ENCODE assay signal across 22 cellular contexts in the genomic region with DNA sequence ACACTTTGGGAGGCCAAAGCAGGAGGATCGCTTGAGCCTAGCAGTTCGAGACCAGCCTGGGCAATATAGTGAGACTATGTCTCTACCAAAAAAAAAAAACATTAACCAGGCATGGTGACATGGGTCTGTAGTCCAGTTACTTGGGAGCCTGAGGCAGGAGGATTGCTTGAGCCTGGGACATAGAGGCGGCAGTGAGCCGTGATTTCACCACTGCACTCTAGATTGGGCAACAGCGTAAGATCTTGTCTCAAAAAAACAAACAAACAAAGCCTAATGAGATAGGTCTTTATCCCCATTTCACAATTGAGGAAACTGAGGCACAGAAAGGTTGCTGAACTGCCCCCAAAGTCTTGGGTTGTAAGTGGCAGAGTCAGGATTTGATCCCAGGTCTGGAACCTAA.
DNase-seq lines count a peak whose midpoint lies in the region; ATAC-seq and TF ChIP-seq lines count a peak whose summit lies in the region.
"Had no signal": no experiment of that assay in that cellular context is flagged by ENCODE, and none has a peak within 500 bp of the region (broad histone marks: within the 10 kb centered on the region; RNA-seq: fewer than 3 reads in every experiment).

No MANE protein-coding gene starts in this region.

- no peak overlapping the region for H3K4me3 ChIP-seq in mesenchymal stem cell (ENCODE audit: insufficient read depth in 1 of 2, low read depth in 1 of 2, low read length in 2 of 2)
- H3K4me3 ChIP-seq in smooth muscle cell: no peak overlapping the region
- no peak overlapping the region for H3K4me3 ChIP-seq in MM.1S (ENCODE audit: low read length)
- H3K4me3 ChIP-seq: MG63, SK-N-MC had no signal

- H3K36me3 Mint-ChIP-seq in activated CD4-positive, alpha-beta T cell treated with anti-CD3 and anti-CD28 coated beads for 36 hours (ENCODE audit: low read depth): no peaks in the 10 kb centered on the region
- no peaks in the 10 kb centered on the region for H3K36me3 Mint-ChIP-seq in activated T-helper 17 cell treated with anti-CD3 and anti-CD28 coated beads, Interleukin-2, amount 50 U/mL, for 72 hours (ENCODE audit: low read depth)

- peaks cover 12% of the 10 kb centered on the region for H3F3A ChIP-seq in smooth muscle cell (ENCODE audit: low read depth)
- no peaks in the 10 kb centered on the region for H3F3A ChIP-seq in MM.1S (ENCODE audit: insufficient read depth, low read length)

- no peak overlapping the region for H3K9ac ChIP-seq in mesenchymal stem cell (ENCODE audit: low read length)
- no peak overlapping the region for H3K9ac ChIP-seq in smooth muscle cell (ENCODE audit: low read depth)
- no peak overlapping the region for H3K9ac ChIP-seq in MM.1S (ENCODE audit: low read length)

- H2AK5ac ChIP-seq in mesenchymal stem cell (ENCODE audit: low read length, severe bottlenecking): peak overlapping the region; percentile 72

- no peaks in the 10 kb centered on the region for H4K20me1 ChIP-seq in smooth muscle cell (ENCODE audit: low read depth)
- no peaks in the 10 kb centered on the region for H4K20me1 ChIP-seq in MM.1S (ENCODE audit: insufficient read depth, low read length)

- H2AFZ ChIP-seq in mesenchymal stem cell (ENCODE audit: low read depth, low read length): no peak overlapping the region
- no peak overlapping the region for H2AFZ ChIP-seq in smooth muscle cell (ENCODE audit: low read depth)
- H2AFZ ChIP-seq in MM.1S (ENCODE audit: low read length): no peak overlapping the region

- peak overlapping the region; percentile 19 for H4K8ac ChIP-seq in mesenchymal stem cell (ENCODE audit: low read length)

- no peak overlapping the region for H3K14ac ChIP-seq in mesenchymal stem cell (ENCODE audit: low read length in 2 of 2)

- H3K18ac ChIP-seq in mesenchymal stem cell (ENCODE audit: low read depth in 1 of 2, low read length in 2 of 2): peak overlapping the region in 1 of 2 experiments; percentile 82

- no peak overlapping the region for H2BK5ac ChIP-seq in mesenchymal stem cell (ENCODE audit: low read depth, low read length, poor library complexity, severe bottlenecking)

- H4K91ac ChIP-seq in mesenchymal stem cell (ENCODE audit: low read length): peak overlapping the region; percentile 19

- H3K4me1 Mint-ChIP-seq in activated CD4-positive, alpha-beta T cell treated with anti-CD3 and anti-CD28 coated beads for 36 hours: peaks cover 14% of the 10 kb centered on the region
- peaks cover 12% of the 10 kb centered on the region for H3K4me1 Mint-ChIP-seq in activated T-helper 17 cell treated with anti-CD3 and anti-CD28 coated beads, Interleukin-2, amount 50 U/mL, for 72 hours

- no peaks in the 10 kb centered on the region for H3K36me3 ChIP-seq in mesenchymal stem cell (ENCODE audit: control insufficient read depth in 1 of 2, insufficient read depth in 2 of 2, low read depth in 1 of 2, low read length in 2 of 2)
- no peaks in the 10 kb centered on the region for H3K36me3 ChIP-seq in smooth muscle cell (ENCODE audit: low read depth)
- no peaks in the 10 kb centered on the region for H3K36me3 ChIP-seq in MM.1S (replicated peaks; ENCODE audit: insufficient read depth, low read length)
- H3K36me3 ChIP-seq: MG63 had no signal

- peak overlapping the region; percentile 74 for H2BK15ac ChIP-seq in mesenchymal stem cell (ENCODE audit: low read depth, poor library complexity, severe bottlenecking)

- WGBS in mesenchymal stem cell: 96% methylated on average over 4 of the region's 5 CpGs
- 88% methylated on average over 5 of the region's 5 CpGs for WGBS in smooth muscle cell (ENCODE audit: low lambda C conversion rate)

- H3K27ac Mint-ChIP-seq in activated CD4-positive, alpha-beta T cell treated with anti-CD3 and anti-CD28 coated beads for 36 hours: peak overlapping the region; percentile 42
- no peak overlapping the region for H3K27ac Mint-ChIP-seq in activated T-helper 17 cell treated with anti-CD3 and anti-CD28 coated beads, Interleukin-2, amount 50 U/mL, for 72 hours

- H3K79me2 ChIP-seq in smooth muscle cell (ENCODE audit: low read depth) (no peaks in the 10 kb centered on the region), MM.1S (ENCODE audit: low read length) (no peaks in the 10 kb centered on the region)

- POLR2A ChIA-PET in activated CD4-positive, alpha-beta T cell treated with anti-CD3 and anti-CD28 coated beads for 36 hours (lab: Charles Lee): no interaction called here

- H3K9me2 ChIP-seq in MM.1S (replicated peaks; ENCODE audit: insufficient read depth, low read length): no peaks in the 10 kb centered on the region

- peak overlapping the region; percentile 88 for H2BK120ac ChIP-seq in mesenchymal stem cell (ENCODE audit: low read depth, low read length)

- intact Hi-C loops in activated CD4-positive, alpha-beta T cell treated with anti-CD3 and anti-CD28 coated beads for 36 hours (cut with DNase I, micrococcal nuclease): loop anchor here (1.0 to 2.0 kb wide), 4 partner anchors 31 to 71 kb away; a partner anchor contains a TSS

- peaks cover 7% of the 10 kb centered on the region for H3K4me1 ChIP-seq in mesenchymal stem cell (ENCODE audit: control insufficient read depth, insufficient read depth, low read depth, low read length)
- H3K4me1 ChIP-seq in smooth muscle cell (ENCODE audit: low read depth): no peaks in the 10 kb centered on the region
- H3K4me1 ChIP-seq in MM.1S (ENCODE audit: low read length): no peaks in the 10 kb centered on the region

- H3K27ac ChIP-seq in mesenchymal stem cell (ENCODE audit: low read length, poor library complexity, severe bottlenecking): no peak overlapping the region
- peak overlapping the region; percentile 68 for H3K27ac ChIP-seq in smooth muscle cell (ENCODE audit: low read depth)
- H3K27ac ChIP-seq in MM.1S (ENCODE audit: low read length): no peak overlapping the region
- H3K27ac ChIP-seq: 22Rv1, SK-N-MC had no signal

- TF ChIP-seq CTCF in smooth muscle cell (IDR thresholded peaks at IDR 0.05; ENCODE audit: borderline replicate concordance, insufficient read depth, poor library complexity, severe bottlenecking): no peak
- TF ChIP-seq CTCF in MM.1S (IDR thresholded peaks at IDR 0.05; ENCODE audit: low read length): no peak

- H3K27me3 ChIP-seq in mesenchymal stem cell (ENCODE audit: control insufficient read depth in 1 of 2, insufficient read depth in 1 of 2, low read length in 2 of 2) (no peaks in the 10 kb centered on the region), smooth muscle cell (ENCODE audit: low read depth) (no peaks in the 10 kb centered on the region), MM.1S (replicated peaks; ENCODE audit: insufficient read depth, low read length) (no peaks in the 10 kb centered on the region)
- H3K27me3 ChIP-seq: MG63 had no signal

- H3K4me2 ChIP-seq in mesenchymal stem cell (ENCODE audit: low read length, poor library complexity, severe bottlenecking) (no peak overlapping the region), smooth muscle cell (no peak overlapping the region), MM.1S (ENCODE audit: low read depth, low read length) (no peak overlapping the region)

- H3K9me3 Mint-ChIP-seq in activated CD4-positive, alpha-beta T cell treated with anti-CD3 and anti-CD28 coated beads for 36 hours (ENCODE audit: low read depth): peaks cover 2% of the 10 kb centered on the region
- no peaks in the 10 kb centered on the region for H3K9me3 Mint-ChIP-seq in activated T-helper 17 cell treated with anti-CD3 and anti-CD28 coated beads, Interleukin-2, amount 50 U/mL, for 72 hours

- no peak overlapping the region for H3K4me3 Mint-ChIP-seq in activated CD4-positive, alpha-beta T cell treated with anti-CD3 and anti-CD28 coated beads for 36 hours
- H3K4me3 Mint-ChIP-seq in activated T-helper 17 cell treated with anti-CD3 and anti-CD28 coated beads, Interleukin-2, amount 50 U/mL, for 72 hours: peak overlapping the region; percentile 33
- H3K4me3 Mint-ChIP-seq: B cell had no signal

- peak overlapping the region; percentile 33 to 98 for H2BK12ac ChIP-seq in mesenchymal stem cell (ENCODE audit: low read length in 2 of 2)

- no peak for ATAC-seq in activated CD4-positive, alpha-beta T cell treated with anti-CD3 and anti-CD28 coated beads for 36 hours
- ATAC-seq in activated T-helper 17 cell treated with anti-CD3 and anti-CD28 coated beads, Interleukin-2, amount 50 U/mL, for 72 hours (replicated peaks): no peak
- ATAC-seq in activated CD4-positive, CD25-positive, alpha-beta regulatory T cell treated with anti-CD3 and anti-CD28 coated beads, Interleukin-2, amount 50 U/mL, for 24 hours: no peak

- H3K4ac ChIP-seq in mesenchymal stem cell (ENCODE audit: low read depth in 1 of 2, low read length in 2 of 2): no peak overlapping the region

- no peak overlapping the region for H3K23ac ChIP-seq in mesenchymal stem cell (ENCODE audit: low read length in 2 of 2)

- peaks cover 7% of the 10 kb centered on the region for H3K27me3 Mint-ChIP-seq in activated CD4-positive, alpha-beta T cell treated with anti-CD3 and anti-CD28 coated beads for 36 hours
- H3K27me3 Mint-ChIP-seq in activated T-helper 17 cell treated with anti-CD3 and anti-CD28 coated beads, Interleukin-2, amount 50 U/mL, for 72 hours: peaks cover 4% of the 10 kb centered on the region

- H3K9me3 ChIP-seq in mesenchymal stem cell (ENCODE audit: control insufficient read depth, low read length) (no peaks in the 10 kb centered on the region), smooth muscle cell (replicated peaks; ENCODE audit: low read depth) (no peaks in the 10 kb centered on the region), MM.1S (replicated peaks; ENCODE audit: insufficient read depth, low read length) (no peaks in the 10 kb centered on the region)
- H3K9me3 ChIP-seq: MG63 had no signal

- CTCF ChIA-PET in activated CD4-positive, alpha-beta T cell treated with anti-CD3 and anti-CD28 coated beads for 36 hours (lab: Charles Lee): no interaction called here

- no peak for DNase-seq in activated CD4-positive, alpha-beta T cell treated with anti-CD3 and anti-CD28 coated beads for 36 hours
- no peak for DNase-seq in activated CD4-positive, alpha-beta T cell treated with anti-CD3 and anti-CD28 coated beads for 4 hours
- DNase-seq in mesenchymal stem cell: no peak
- DNase-seq in smooth muscle cell (lab: John Stamatoyannopoulos, UW; ENCODE audit: unreplicated experiment): no peak
- DNase-seq in MM.1S: no peak
- DNase-seq in stimulated activated CD4-positive, alpha-beta T cell treated with anti-CD3 and anti-CD28 coated beads, Interleukin-4, amount 100 ng/mL, for 1 hour: no peak
- DNase-seq: EL, GF-D8, Kasumi-1, MG63, NCI-H1048, NCI-H1436, NCI-H187 treated with DMSO at 0.1 percent for 48 hours, NCI-H2107, NCI-H446 treated with DMSO at 0.1 percent for 48 hours, NCI-H526 treated with DMSO at 0.1 percent for 48 hours, Right ventricle myocardium superior had no signal

- no peaks in the 10 kb centered on the region for H3K79me1 ChIP-seq in mesenchymal stem cell (replicated peaks; ENCODE audit: low read length, poor library complexity, severe bottlenecking)
